Comparison of ENCODE assay signal across 8 cellular contexts in the genomic region with DNA sequence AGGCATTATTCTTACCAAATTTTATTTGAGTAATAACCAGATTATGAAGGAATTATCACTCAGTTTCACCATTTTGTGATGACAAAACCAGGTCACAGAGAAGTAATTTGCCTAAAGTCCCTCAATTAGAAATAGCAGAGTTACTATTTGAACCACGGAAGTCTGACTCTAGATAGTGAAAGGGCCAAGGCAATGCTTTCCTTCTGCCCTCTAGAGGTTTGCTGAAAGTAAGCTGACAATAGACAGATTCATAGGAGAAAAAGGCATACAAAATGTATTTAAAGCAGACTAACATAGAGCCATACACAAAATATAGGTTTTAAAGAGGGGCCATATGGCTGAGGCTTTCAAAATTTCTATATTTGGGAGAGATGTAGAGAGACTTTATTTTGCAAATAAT. TPM values are rescaled to one million over a fixed set of nuclear protein-coding genes. Genes with fewer than 3 reads are reported as not detected.
DNase-seq lines count a peak whose midpoint lies in the region; ATAC-seq, FAIRE-seq and TF ChIP-seq lines count a peak whose summit lies in the region.

No MANE protein-coding gene starts in this region.

- H3K9me3 ChIP-seq in OCI-LY3 (ENCODE audit: insufficient read depth, low read length), result no peaks in the 10 kb centered on the region
- no peaks in the 10 kb centered on the region for H3K9me3 ChIP-seq in keratinocyte (ENCODE audit: control insufficient read depth, low read depth, low read length)
- no peaks in the 10 kb centered on the region for H3K9me3 ChIP-seq in effector memory CD4-positive, alpha-beta T cell (ENCODE audit: control insufficient read depth, low read length)

- dilution Hi-C loops in keratinocyte (cut with MboI; ENCODE audit: extremely low pct_ligation_motif_present, low sequenced_read_pairs), result no loop called here

- FAIRE-seq in keratinocyte (lab: Jason Lieb, UNC), result no peak

- no peaks in the 10 kb centered on the region for H4K20me1 ChIP-seq in OCI-LY3 (ENCODE audit: insufficient read depth, low read length)
- no peaks in the 10 kb centered on the region for H4K20me1 ChIP-seq in keratinocyte (ENCODE audit: control insufficient read depth, extremely low read depth, insufficient read depth, low read length)

- peak overlapping the region; percentile 21; the same call in 1 of the 2 replicates for H3K4me2 ChIP-seq in OCI-LY3 (ENCODE audit: low read length)
- no peak overlapping the region for H3K4me2 ChIP-seq in keratinocyte (ENCODE audit: control insufficient read depth, extremely low read depth, insufficient read depth, low read depth, low read length)

- no peaks in the 10 kb centered on the region for H3K9me1 ChIP-seq in keratinocyte (ENCODE audit: control insufficient read depth, extremely low read depth, insufficient read depth, low read length)

- H3K4me3 ChIP-seq in OCI-LY3 (ENCODE audit: low read length) (no peak overlapping the region), keratinocyte (ENCODE audit: control insufficient read depth in 2 of 3, extremely low read depth in 1 of 3, insufficient read depth in 2 of 3, low read depth in 1 of 3, low read length in 3 of 3) (no peak overlapping the region)
- H3K4me3 ChIP-seq in effector memory CD4-positive, alpha-beta T cell (ENCODE audit: insufficient read depth, low read depth, low read length, poor library complexity, severe bottlenecking), result no peak overlapping the region

- DNase-seq in ELR (ENCODE audit: low read depth) (peak; percentile 5), keratinocyte (ENCODE audit: low read depth, low spot score) (no peak), dedifferentiated amniotic fluid mesenchymal stem cell (ENCODE audit: extremely low spot score) (no peak), kidney glomerular epithelial cell (lab: John Stamatoyannopoulos, UW) (no peak)
- no peak for DNase-seq in activated CD8-positive, alpha-beta memory T cell treated with anti-CD3 and anti-CD28 coated beads, Interleukin-2, amount 50 U/mL, for 48 hours
- DNase-seq in effector memory CD4-positive, alpha-beta T cell, result no peak

- H3K27me3 ChIP-seq in OCI-LY3 (ENCODE audit: low read depth, low read length), result no peaks in the 10 kb centered on the region
- H3K27me3 ChIP-seq in keratinocyte (ENCODE audit: control insufficient read depth, extremely low read depth, insufficient read depth, low read length), result no peaks in the 10 kb centered on the region
- H3K27me3 ChIP-seq in effector memory CD4-positive, alpha-beta T cell (replicated peaks; ENCODE audit: control insufficient read depth, insufficient read depth, low read length, poor library complexity, severe bottlenecking), result no peaks in the 10 kb centered on the region

- no peaks in the 10 kb centered on the region for H3K79me2 ChIP-seq in OCI-LY3 (ENCODE audit: low read length)
- no peaks in the 10 kb centered on the region for H3K79me2 ChIP-seq in keratinocyte (ENCODE audit: control insufficient read depth, insufficient read depth, low read length)

- H3K36me3 ChIP-seq in OCI-LY3 (replicated peaks; ENCODE audit: low read depth, low read length) (no peaks in the 10 kb centered on the region), keratinocyte (ENCODE audit: control insufficient read depth in 2 of 2, extremely low read depth in 1 of 2, insufficient read depth in 2 of 2, low read length in 2 of 2) (no peaks in the 10 kb centered on the region)
- H3K36me3 ChIP-seq in effector memory CD4-positive, alpha-beta T cell (ENCODE audit: control insufficient read depth, insufficient read depth, low read length), result no peaks in the 10 kb centered on the region

- H3K9ac ChIP-seq in OCI-LY3 (ENCODE audit: low read length) (no peak overlapping the region), keratinocyte (ENCODE audit: control insufficient read depth, extremely low read depth, insufficient read depth, low read length) (no peak overlapping the region)

- H2AFZ ChIP-seq in OCI-LY3 (ENCODE audit: low read depth, low read length) (peak overlapping the region; percentile 35; the same call in 1 of the 2 replicates), keratinocyte (ENCODE audit: control insufficient read depth, low read length) (peak overlapping the region; percentile 5)

- H3K4me1 ChIP-seq in OCI-LY3 (ENCODE audit: low read length), result no peaks in the 10 kb centered on the region
- no peaks in the 10 kb centered on the region for H3K4me1 ChIP-seq in keratinocyte (ENCODE audit: control insufficient read depth, extremely low read depth, insufficient read depth, low read length)
- no peaks in the 10 kb centered on the region for H3K4me1 ChIP-seq in effector memory CD4-positive, alpha-beta T cell (ENCODE audit: control insufficient read depth, insufficient read depth, low read length, poor library complexity, severe bottlenecking)

- H3K27ac ChIP-seq in OCI-LY3 (ENCODE audit: low read length) (no peak overlapping the region), keratinocyte (ENCODE audit: control insufficient read depth, insufficient read depth, low read length) (no peak overlapping the region)
- no peak overlapping the region for H3K27ac ChIP-seq in effector memory CD4-positive, alpha-beta T cell (ENCODE audit: insufficient read depth, low read length, poor library complexity, severe bottlenecking)

- peak; percentile 58 for TF ChIP-seq CTCF in OCI-LY3 (IDR thresholded peaks at IDR 0.05; ENCODE audit: low read depth, low read length)
- TF ChIP-seq CTCF in keratinocyte (optimal IDR thresholded peaks at IDR 0.05 in 1 of 3, IDR thresholded peaks at IDR 0.05 in 1 of 3, conservative IDR thresholded peaks at IDR 0.05 in 1 of 3; ENCODE audit: extremely low read depth in 1 of 3, insufficient read depth in 2 of 3, low read length in 3 of 3), result peak in 1 of 3 experiments; percentile 46

- peak; percentile 79 for ATAC-seq in GM21723 (IDR thresholded peaks at IDR 0.05; ENCODE audit: unreplicated experiment)

RNA-seq across cellular contexts. Expression of gene CXXC4, which starts 43.1 kb away (rescaled TPM):
- polyA plus RNA-seq in keratinocyte, result 0.01 TPM in 1 of 3 replicates, not detected in the others
- not detected for polyA plus RNA-seq in keratinocyte (2011; ENCODE audit: low read depth)
- polyA plus RNA-seq in keratinocyte (2011; cell fraction: cytosol; rRNA removed), result not detected in 2 replicates
- 0.03 TPM in 1 of 2 replicates, not detected in the other for polyA plus RNA-seq in keratinocyte (2011; cell fraction: nucleus; rRNA removed)
- not detected in 2 replicates for polyA plus RNA-seq in keratinocyte (2012; ENCODE audit: low replicate concordance)
- 0.13 TPM in 1 of 3 replicates, not detected in the others for polyA minus RNA-seq in keratinocyte
- not detected for polyA minus RNA-seq in keratinocyte (2011; cell fraction: cytosol; rRNA and poly(A)+ RNA removed)
- not detected in 2 replicates for polyA minus RNA-seq in keratinocyte (2011; cell fraction: nucleus; rRNA and poly(A)+ RNA removed)
